In the genomic region with DNA sequence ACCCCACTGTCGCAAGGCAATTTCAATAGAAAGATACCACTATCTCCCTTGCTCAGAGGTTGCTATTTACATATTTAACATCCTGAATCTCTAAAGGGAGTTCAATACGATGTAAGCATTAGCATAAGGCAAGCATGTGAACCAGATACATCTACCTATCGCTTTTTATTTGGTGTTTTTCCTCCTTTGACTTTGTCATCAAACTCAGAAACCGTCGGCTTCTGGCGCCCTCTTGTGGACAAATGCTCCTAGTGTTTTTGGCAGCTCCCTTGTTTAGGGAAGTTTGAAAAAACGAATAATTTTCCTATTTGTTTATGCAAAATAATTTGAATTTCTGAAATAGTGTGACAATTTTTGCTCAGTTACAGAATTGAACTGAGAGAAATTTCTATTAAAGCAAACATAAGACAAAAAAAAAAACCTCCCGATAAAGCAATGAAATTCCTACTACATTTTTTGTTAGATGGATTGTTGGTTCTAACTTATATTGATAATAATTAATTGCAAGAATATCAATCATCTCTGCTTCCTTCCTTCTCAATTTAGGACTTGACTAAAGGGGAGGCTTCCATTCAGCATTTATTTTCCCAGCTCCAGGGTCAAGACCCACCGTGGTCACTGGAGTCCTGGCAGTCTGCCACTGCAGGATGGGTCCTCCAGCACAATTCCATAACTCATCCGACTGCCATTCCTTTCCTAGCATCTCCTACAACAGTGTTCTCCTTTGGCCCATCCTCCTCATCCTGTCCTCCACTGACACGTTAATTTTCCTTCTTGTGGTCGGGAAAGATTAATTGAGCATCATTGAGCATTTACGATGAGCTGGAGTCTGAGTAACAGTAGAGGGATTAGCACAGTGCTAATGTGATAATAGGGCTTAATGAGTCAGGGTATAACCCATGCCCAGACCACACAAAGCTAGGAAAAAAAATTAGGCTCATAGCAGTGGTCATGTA, we compare ENCODE assay signal across 8 cellular contexts.
DNase-seq lines count a peak whose midpoint lies in the region; ATAC-seq and TF ChIP-seq lines count a peak whose summit lies in the region.

No MANE protein-coding gene starts in this region.

- TF ChIP-seq POLR2A in upper lobe of left lung (IDR thresholded peaks at IDR 0.05): no peak

- H4K8ac ChIP-seq in trophoblast cell (ENCODE audit: low read depth, low read length): no peak overlapping the region

- H3K79me2 ChIP-seq in DND-41 (ENCODE audit: insufficient read depth, low read length) (no peaks in the 10 kb centered on the region), trophoblast cell (ENCODE audit: control insufficient read depth, insufficient read depth, low read length, poor library complexity) (no peaks in the 10 kb centered on the region)

- ATAC-seq in DND-41 (ENCODE audit: insufficient read depth, low read depth): peak; percentile 83
- ATAC-seq in GM21717 (IDR thresholded peaks at IDR 0.05; ENCODE audit: unreplicated experiment): peak; percentile 75
- ATAC-seq in upper lobe of left lung (ENCODE audit: low FRiP score in 2 of 2): peak in 1 of 2 donors; percentile 70

- H3K9me3 ChIP-seq in DND-41 (ENCODE audit: insufficient read depth, low read length, severe bottlenecking) (no peaks in the 10 kb centered on the region), trophoblast cell (ENCODE audit: insufficient read depth, low read depth, low read length) (no peaks in the 10 kb centered on the region), upper lobe of left lung (no peaks in the 10 kb centered on the region)

- no peaks in the 10 kb centered on the region for H3K79me1 ChIP-seq in trophoblast cell (ENCODE audit: low read length)

- peak overlapping the region; percentile 51 for H3K4me2 ChIP-seq in DND-41 (ENCODE audit: insufficient read depth, low read length)
- H3K4me2 ChIP-seq in trophoblast cell (ENCODE audit: low read length): no peak overlapping the region

- H3K14ac ChIP-seq in trophoblast cell (ENCODE audit: low read length): no peak overlapping the region

- WGBS in trophoblast cell (ENCODE audit: extremely low coverage, insufficient coverage, insufficient read length): no CpG with 5 or more reads among the region's 13 CpGs
- WGBS in upper lobe of left lung, 2 donors: 24 to 32% methylated on average over 13 of the region's 13 CpGs

- H2AFZ ChIP-seq in DND-41 (ENCODE audit: low read depth, low read length) (peak overlapping the region; percentile 70), trophoblast cell (ENCODE audit: insufficient read depth, low read length, poor library complexity) (no peak overlapping the region)

- TF ChIP-seq EP300 in upper lobe of left lung (IDR thresholded peaks at IDR 0.05): no peak

- in situ Hi-C loops in SK-MEL-5 (cut with HindIII; ENCODE audit: low pct_unique_long_range_greater_than_20kb, low sequenced_read_pairs): no loop called here

- no peak overlapping the region for H2BK12ac ChIP-seq in trophoblast cell (ENCODE audit: low read length)

- H3K4me3 ChIP-seq in DND-41 (ENCODE audit: low read depth in 1 of 2, low read length in 2 of 2): no peak overlapping the region
- no peak overlapping the region for H3K4me3 ChIP-seq in trophoblast cell (ENCODE audit: low read depth, low read length)
- no peak overlapping the region for H3K4me3 ChIP-seq in upper lobe of left lung

- H3K27ac ChIP-seq in DND-41 (ENCODE audit: low read length) (no peak overlapping the region), trophoblast cell (ENCODE audit: low read depth, low read length) (no peak overlapping the region), upper lobe of left lung (no peak overlapping the region)

- H4K91ac ChIP-seq in trophoblast cell (ENCODE audit: low read depth, low read length): no peak overlapping the region

- H3K18ac ChIP-seq in trophoblast cell (ENCODE audit: low read length): no peak overlapping the region

- no peak overlapping the region for H2BK5ac ChIP-seq in trophoblast cell (ENCODE audit: low read depth, low read length, poor library complexity)

- no peaks in the 10 kb centered on the region for H4K20me1 ChIP-seq in DND-41 (ENCODE audit: insufficient read depth, low read length)

- peak; percentile 91 for TF ChIP-seq CTCF in DND-41 (IDR thresholded peaks at IDR 0.05; ENCODE audit: borderline replicate concordance, extremely low read depth, low read length, poor library complexity, severe bottlenecking)
- TF ChIP-seq CTCF in upper lobe of left lung (IDR thresholded peaks at IDR 0.05): peak; percentile 67 to 84 (median 79)

- no peak overlapping the region for H3K4ac ChIP-seq in trophoblast cell (ENCODE audit: low read depth, low read length)

- H3K27me3 ChIP-seq in DND-41 (ENCODE audit: insufficient read depth, low read length, poor library complexity) (peaks cover 5% of the 10 kb centered on the region), trophoblast cell (ENCODE audit: insufficient read depth, low read length) (no peaks in the 10 kb centered on the region), upper lobe of left lung (no peaks in the 10 kb centered on the region)

- no peak overlapping the region for H2BK120ac ChIP-seq in trophoblast cell (ENCODE audit: insufficient read depth, low read length, poor library complexity)

- H3K4me1 ChIP-seq in DND-41 (ENCODE audit: insufficient read depth, low read length) (peaks cover 4% of the 10 kb centered on the region; the same call in 1 of the 2 replicates), trophoblast cell (ENCODE audit: control insufficient read depth in 1 of 2, insufficient read depth in 2 of 2, low read length in 2 of 2) (peaks cover 0 to 2% of the 10 kb centered on the region in 2 experiments), upper lobe of left lung (peaks cover 0 to 11% (median 5%) of the 10 kb centered on the region in 4 donors)

- DNase-seq in DND-41 (peak; percentile 81), LoVo (ENCODE audit: low spot score) (peak; percentile 83), SK-MEL-5 (ENCODE audit: low read depth, low spot score) (peak; percentile 79), globus pallidus (ENCODE audit: low spot score) (peak; percentile 42), trophoblast cell (peak; percentile 83 to 95), upper lobe of left lung (peak in 1 of 2 donors; percentile 70)
- peak; percentile 86 for DNase-seq in activated naive CD4-positive, alpha-beta T cell treated with Interleukin-2 at 50 U/mL for 16 hours

- no peak overlapping the region for H3K9ac ChIP-seq in DND-41 (ENCODE audit: low read depth, low read length)
- H3K9ac ChIP-seq in trophoblast cell (ENCODE audit: low read length): no peak overlapping the region

- H3K36me3 ChIP-seq in DND-41 (ENCODE audit: insufficient read depth, low read length): no peaks in the 10 kb centered on the region
- H3K36me3 ChIP-seq in trophoblast cell (ENCODE audit: control insufficient read depth in 1 of 2, insufficient read depth in 2 of 2, low read length in 2 of 2): no peaks in the 10 kb centered on the region
- no peaks in the 10 kb centered on the region for H3K36me3 ChIP-seq in upper lobe of left lung

- H2AK5ac ChIP-seq in trophoblast cell (ENCODE audit: low read length): no peak overlapping the region

- H3K23ac ChIP-seq in trophoblast cell (ENCODE audit: low read length): no peak overlapping the region

- H4K12ac ChIP-seq in trophoblast cell (ENCODE audit: low read depth, low read length): no peak overlapping the region
